ENCODE assay signal across 28 cellular contexts in the genomic region with DNA sequence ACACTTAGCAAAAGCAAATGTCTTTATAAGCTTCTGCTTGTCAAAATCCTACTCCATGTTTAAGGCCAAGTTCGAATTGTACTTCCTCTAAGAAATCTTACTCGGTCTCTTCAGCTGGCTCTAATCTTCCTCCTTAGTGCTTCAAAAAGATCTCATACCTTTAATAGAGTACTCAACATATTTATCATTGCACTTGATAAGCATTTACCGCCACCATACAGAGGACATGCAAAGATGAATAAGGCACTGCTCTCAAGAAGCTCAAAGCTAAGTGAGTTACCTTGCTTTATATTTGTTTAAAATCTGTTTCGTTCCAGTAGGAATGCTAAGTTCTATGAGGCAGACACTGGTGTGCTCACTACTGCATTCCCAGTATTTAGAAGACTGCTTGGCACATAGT.
"Had no signal": no experiment of that assay in that cellular context is flagged by ENCODE, and none has a peak within 500 bp of the region (broad histone marks: within the 10 kb centered on the region; RNA-seq: fewer than 3 reads in every experiment).

No MANE protein-coding gene starts in this region.

- H3K9me3 Mint-ChIP-seq: activated CD4-positive, alpha-beta memory T cell treated with anti-CD3 and anti-CD28 coated beads for 36 hours; activated naive CD4-positive, alpha-beta T cell treated with anti-CD3 and anti-CD28 coated beads, Interleukin-2, amount 10 ng/mL, durations not matched to agents 7 days and 5 days; activated T-helper 1 cell treated with anti-CD3 and anti-CD28 coated beads, Interleukin-12 subunit alpha, Interleukin-12 subunit beta, Interleukin-2, Interleukin-4 antibody, amounts not matched to agents 30 ng/mL and 10 ng/mL and 1 ng/mL, durations not matched to agents 14 hours and 24 hours and 36 hours; central memory CD8-positive, alpha-beta T cell; T-helper 2 cell treated with Interferon-gamma antibody and Interleukin-4, amounts not matched to agents 5 μg/mL and 100 μg/mL, for 36 hours had no signal

- H3K9me3 ChIP-seq: ascending aorta had no signal

- ATAC-seq: activated CD4-positive, alpha-beta T cell treated with anti-CD3 and anti-CD28 coated beads for 36 hours; activated CD8-positive, alpha-beta memory T cell treated with anti-CD3 and anti-CD28 coated beads, Interleukin-2, amount 10 ng/mL, durations not matched to agents 7 days and 5 days; activated CD8-positive, alpha-beta T cell treated with anti-CD3 and anti-CD28 coated beads, Interleukin-2, amount 10 ng/mL, durations not matched to agents 7 days and 5 days; activated naive CD4-positive, alpha-beta T cell treated with anti-CD3 and anti-CD28 coated beads, Interleukin-2, amount 50 U/mL, for 72 hours; T-helper 17 cell had no signal

- H3K27ac Mint-ChIP-seq: activated CD4-positive, alpha-beta memory T cell treated with anti-CD3 and anti-CD28 coated beads for 36 hours; activated CD4-positive, alpha-beta T cell treated with anti-CD3 and anti-CD28 coated beads for 36 hours; activated CD4-positive, alpha-beta T cell treated with anti-CD3 and anti-CD28 coated beads, Interleukin-2, amount 10 ng/mL, durations not matched to agents 24 days and 14 days; activated CD8-positive, alpha-beta memory T cell treated with anti-CD3 and anti-CD28 coated beads, Interleukin-2, amount 10 ng/mL, durations not matched to agents 7 days and 5 days; activated CD8-positive, alpha-beta T cell treated with anti-CD3 and anti-CD28 coated beads, Interleukin-2, amount 10 ng/mL, durations not matched to agents 7 days and 5 days; activated naive CD4-positive, alpha-beta T cell treated with anti-CD3 and anti-CD28 coated beads, Interleukin-2, amount 10 ng/mL, durations not matched to agents 7 days and 5 days; activated naive CD4-positive, alpha-beta T cell treated with anti-CD3 and anti-CD28 coated beads, Interleukin-2, amount 50 U/mL, for 72 hours; activated naive CD8-positive, alpha-beta T cell treated with anti-CD3 and anti-CD28 coated beads, Interleukin-2, amount 10 ng/mL, durations not matched to agents 7 days and 5 days; activated T-helper 1 cell treated with anti-CD3 and anti-CD28 coated beads, Interleukin-12 subunit alpha, Interleukin-12 subunit beta, Interleukin-2, Interleukin-4 antibody, amounts not matched to agents 30 ng/mL and 10 ng/mL and 1 ng/mL, durations not matched to agents 14 hours and 24 hours and 36 hours; brain; T-helper 17 cell; T-helper 2 cell treated with Interferon-gamma antibody and Interleukin-4, amounts not matched to agents 5 μg/mL and 100 μg/mL, for 36 hours had no signal

- H3K4me3 Mint-ChIP-seq: activated CD4-positive, alpha-beta memory T cell treated with anti-CD3 and anti-CD28 coated beads for 36 hours; activated CD4-positive, alpha-beta T cell treated with anti-CD3 and anti-CD28 coated beads for 36 hours; activated CD4-positive, alpha-beta T cell treated with anti-CD3 and anti-CD28 coated beads, Interleukin-2, amount 10 ng/mL, durations not matched to agents 24 days and 14 days; activated CD8-positive, alpha-beta memory T cell treated with anti-CD3 and anti-CD28 coated beads, Interleukin-2, amount 10 ng/mL, durations not matched to agents 7 days and 5 days; activated CD8-positive, alpha-beta T cell treated with anti-CD3 and anti-CD28 coated beads, Interleukin-2, amount 10 ng/mL, durations not matched to agents 7 days and 5 days; activated naive CD4-positive, alpha-beta T cell treated with anti-CD3 and anti-CD28 coated beads, Interleukin-2, amount 10 ng/mL, durations not matched to agents 7 days and 5 days; activated naive CD8-positive, alpha-beta T cell treated with anti-CD3 and anti-CD28 coated beads, Interleukin-2, amount 10 ng/mL, durations not matched to agents 7 days and 5 days; activated T-helper 1 cell treated with anti-CD3 and anti-CD28 coated beads, Interleukin-12 subunit alpha, Interleukin-12 subunit beta, Interleukin-2, Interleukin-4 antibody, amounts not matched to agents 30 ng/mL and 10 ng/mL and 1 ng/mL, durations not matched to agents 14 hours and 24 hours and 36 hours; brain; central memory CD8-positive, alpha-beta T cell; T-helper 17 cell; T-helper 2 cell treated with Interferon-gamma antibody and Interleukin-4, amounts not matched to agents 5 μg/mL and 100 μg/mL, for 36 hours had no signal

- H3K27me3 ChIP-seq: ascending aorta, esophagus squamous epithelium had no signal

- H3K4me1 Mint-ChIP-seq: activated CD4-positive, alpha-beta T cell treated with anti-CD3 and anti-CD28 coated beads for 36 hours; activated CD4-positive, alpha-beta T cell treated with anti-CD3 and anti-CD28 coated beads, Interleukin-2, amount 10 ng/mL, durations not matched to agents 24 days and 14 days; activated CD8-positive, alpha-beta memory T cell treated with anti-CD3 and anti-CD28 coated beads, Interleukin-2, amount 10 ng/mL, durations not matched to agents 7 days and 5 days; activated naive CD4-positive, alpha-beta T cell treated with anti-CD3 and anti-CD28 coated beads, Interleukin-2, amount 10 ng/mL, durations not matched to agents 7 days and 5 days; activated naive CD8-positive, alpha-beta T cell treated with anti-CD3 and anti-CD28 coated beads, Interleukin-2, amount 10 ng/mL, durations not matched to agents 7 days and 5 days; central memory CD8-positive, alpha-beta T cell had no signal

- H3K27ac ChIP-seq: ascending aorta, epithelial cell of prostate, esophagus squamous epithelium had no signal

- H3K4me1 ChIP-seq: ascending aorta, esophagus squamous epithelium had no signal

- H3K4me3 ChIP-seq: ascending aorta, esophagus squamous epithelium had no signal

- DNase-seq: activated CD4-positive, alpha-beta memory T cell treated with anti-CD3 and anti-CD28 coated beads for 36 hours; activated CD4-positive, alpha-beta T cell treated with anti-CD3 and anti-CD28 coated beads for 36 hours; activated CD4-positive, CD25-positive, alpha-beta regulatory T cell; activated CD4-positive, CD25-positive, alpha-beta regulatory T cell treated with anti-CD3 and anti-CD28 coated beads, Interleukin-2, amount 50 U/mL, for 72 hours; activated CD8-positive, alpha-beta memory T cell treated with anti-CD3 and anti-CD28 coated beads, Interleukin-2, amount 10 ng/mL, durations not matched to agents 7 days and 5 days; activated CD8-positive, alpha-beta memory T cell treated with anti-CD3 and anti-CD28 coated beads, Interleukin-2, amount 50 U/mL, for 4 hours; activated CD8-positive, alpha-beta T cell treated with anti-CD3 and anti-CD28 coated beads, Interleukin-2, amount 10 ng/mL, durations not matched to agents 7 days and 5 days; activated gamma-delta T cell; activated naive CD4-positive, alpha-beta T cell; activated naive CD4-positive, alpha-beta T cell treated with anti-CD3 and anti-CD28 coated beads, Interleukin-2, amount 10 ng/mL, durations not matched to agents 7 days and 5 days; activated naive CD8-positive, alpha-beta T cell treated with anti-CD3 and anti-CD28 coated beads, Interleukin-2, amount 10 ng/mL, durations not matched to agents 7 days and 5 days; activated T-cell treated with anti-CD3 and anti-CD28 coated beads, Interleukin-2, amount 50 U/mL, for 1 hour; activated T-cell treated with anti-CD3 and anti-CD28 coated beads, Interleukin-2, amount 50 U/mL, for 48 hours; cortex of kidney; dermis blood vessel endothelial cell; effector CD4-positive, alpha-beta T cell; esophagus squamous epithelium; T-helper 1 cell; T-helper 17 cell; T1000 had no signal
